In genomic region chr3:99645277-99646106, GRCh38 we compare ENCODE assay signal across 8 cellular contexts. TPM values are rescaled to one million over a fixed set of nuclear protein-coding genes. Genes with fewer than 3 reads are reported as not detected.
DNase-seq lines count a peak whose midpoint lies in the region; TF ChIP-seq lines count a peak whose summit lies in the region.

No MANE protein-coding gene starts in this region.

- peaks cover 45% of the 10 kb centered on the region for H3K4me1 ChIP-seq in muscle layer of colon (ENCODE audit: insufficient read depth, low read length)

- H3K9me3 ChIP-seq in muscle layer of colon (ENCODE audit: low read length) = no peaks in the 10 kb centered on the region

- no peak for TF ChIP-seq EP300 in Ishikawa (IDR thresholded peaks at IDR 0.05; ENCODE audit: borderline replicate concordance)

- DNase-seq in BJ (ENCODE audit: low read depth) (no peak), cerebellar cortex (ENCODE audit: low spot score) (peak; percentile 10), GF-D8 (lab: John Stamatoyannopoulos, UW) (no peak), amygdala (lab: John Stamatoyannopoulos, UW) (no peak)
- no peak for DNase-seq in stimulated activated CD4-positive, alpha-beta T cell treated with anti-CD3 and anti-CD28 coated beads, Interleukin-4, amount 100 ng/mL, for 24 hours
- no peak for DNase-seq in stimulated activated CD4-positive, alpha-beta T cell treated with anti-CD3 and anti-CD28 coated beads, Interleukin-4, amount 100 ng/mL, for 4 hours

- peak; percentile 53 for TF ChIP-seq CTCF in BJ (IDR thresholded peaks at IDR 0.05; ENCODE audit: insufficient read depth, low read depth, low read length)

- H3K4me3 ChIP-seq in BJ (ENCODE audit: low read depth, low read length) = no peak overlapping the region
- H3K4me3 ChIP-seq in muscle layer of colon (ENCODE audit: low read depth in 1 of 2, low read length in 2 of 2) = no peak overlapping the region

- CTCF ChIA-PET in BJ (lab: Yijun Ruan, JAX) = interaction anchor here (0.6 to 3.2 kb wide), 30 partner anchors 11 to 622 kb away, joined by 3 to 20 read pairs (median 4); no protein-coding TSS in a partner anchor

- H3K27me3 ChIP-seq in BJ (ENCODE audit: control insufficient read depth, insufficient read depth, low read length) = no peaks in the 10 kb centered on the region
- no peaks in the 10 kb centered on the region for H3K27me3 ChIP-seq in muscle layer of colon (ENCODE audit: control insufficient read depth in 1 of 2, insufficient read depth in 2 of 2, low read length in 2 of 2)

- H3K27ac ChIP-seq in muscle layer of colon (ENCODE audit: low read depth, low read length) = peak overlapping the region; percentile 48

- POLR2A ChIA-PET in BJ (lab: Charles Lee) = no interaction called here

- peak; percentile 68 for TF ChIP-seq RAD21 in Ishikawa (IDR thresholded peaks at IDR 0.05; ENCODE audit: low read depth)

- H3K36me3 ChIP-seq in BJ (ENCODE audit: control insufficient read depth, insufficient read depth, low read length) (no peaks in the 10 kb centered on the region), muscle layer of colon (ENCODE audit: insufficient read depth, low read length) (no peaks in the 10 kb centered on the region)

- H3K9ac ChIP-seq in muscle layer of colon (ENCODE audit: low read length) = no peak overlapping the region

TF ChIP-seq in Ishikawa, 13 proteins besides CTCF, POLR2A, EP300 and RAD21:
- no peak for TF ChIP-seq CREB1 (IDR thresholded peaks at IDR 0.05; ENCODE audit: low read depth)
- TF ChIP-seq NFIC (IDR thresholded peaks at IDR 0.05) = no peak
- TF ChIP-seq FOXM1 (IDR thresholded peaks at IDR 0.05; ENCODE audit: borderline replicate concordance, low read depth) = no peak
- TF ChIP-seq YY1 (IDR thresholded peaks at IDR 0.05; ENCODE audit: low read depth) = no peak
- no peak for TF ChIP-seq ZBTB7A (IDR thresholded peaks at IDR 0.05; ENCODE audit: low read depth)
- TF ChIP-seq EGR1 (IDR thresholded peaks at IDR 0.05) = no peak
- TF ChIP-seq USF1 (IDR thresholded peaks at IDR 0.05) = no peak
- no peak for TF ChIP-seq CEBPB (IDR thresholded peaks at IDR 0.05)
- no peak for TF ChIP-seq REST (IDR thresholded peaks at IDR 0.05; ENCODE audit: low read depth)
- TF ChIP-seq MAX (IDR thresholded peaks at IDR 0.05) = no peak
- TF ChIP-seq TEAD4 (IDR thresholded peaks at IDR 0.05) = no peak
- TF ChIP-seq TCF12 (IDR thresholded peaks at IDR 0.05; ENCODE audit: low read depth) = no peak
- no peak for TF ChIP-seq TAF1 (IDR thresholded peaks at IDR 0.05; ENCODE audit: low read depth)

RNA-seq across cellular contexts. Expression of gene COL8A1, which starts 7.1 kb away (rescaled TPM):
- 186 and 213 TPM in 2 replicates for polyA plus RNA-seq in BJ (2011; rRNA removed)
- polyA minus RNA-seq in BJ (2011; rRNA and poly(A)+ RNA removed) = 140 and 208 TPM in 2 replicates
